ENCODE assay signal across 1 cellular context in genomic region chr2:11376071-11376470, GRCh38.
TF ChIP-seq lines count a peak whose summit lies in the region.

No MANE protein-coding gene starts in this region.

TF ChIP-seq in HepG2, 621 proteins besides CTCF, POLR2A, EP300 and RAD21 (continued from another document and continues in another):
- peak; percentile 71; the same call in 1 of the 2 replicates for TF ChIP-seq KMT2A (CRISPR knock-in tag; IDR thresholded peaks at IDR 0.05)
- no peak for TF ChIP-seq WIZ (CRISPR knock-in tag; IDR thresholded peaks at IDR 0.05)
- TF ChIP-seq, protein P1, sequence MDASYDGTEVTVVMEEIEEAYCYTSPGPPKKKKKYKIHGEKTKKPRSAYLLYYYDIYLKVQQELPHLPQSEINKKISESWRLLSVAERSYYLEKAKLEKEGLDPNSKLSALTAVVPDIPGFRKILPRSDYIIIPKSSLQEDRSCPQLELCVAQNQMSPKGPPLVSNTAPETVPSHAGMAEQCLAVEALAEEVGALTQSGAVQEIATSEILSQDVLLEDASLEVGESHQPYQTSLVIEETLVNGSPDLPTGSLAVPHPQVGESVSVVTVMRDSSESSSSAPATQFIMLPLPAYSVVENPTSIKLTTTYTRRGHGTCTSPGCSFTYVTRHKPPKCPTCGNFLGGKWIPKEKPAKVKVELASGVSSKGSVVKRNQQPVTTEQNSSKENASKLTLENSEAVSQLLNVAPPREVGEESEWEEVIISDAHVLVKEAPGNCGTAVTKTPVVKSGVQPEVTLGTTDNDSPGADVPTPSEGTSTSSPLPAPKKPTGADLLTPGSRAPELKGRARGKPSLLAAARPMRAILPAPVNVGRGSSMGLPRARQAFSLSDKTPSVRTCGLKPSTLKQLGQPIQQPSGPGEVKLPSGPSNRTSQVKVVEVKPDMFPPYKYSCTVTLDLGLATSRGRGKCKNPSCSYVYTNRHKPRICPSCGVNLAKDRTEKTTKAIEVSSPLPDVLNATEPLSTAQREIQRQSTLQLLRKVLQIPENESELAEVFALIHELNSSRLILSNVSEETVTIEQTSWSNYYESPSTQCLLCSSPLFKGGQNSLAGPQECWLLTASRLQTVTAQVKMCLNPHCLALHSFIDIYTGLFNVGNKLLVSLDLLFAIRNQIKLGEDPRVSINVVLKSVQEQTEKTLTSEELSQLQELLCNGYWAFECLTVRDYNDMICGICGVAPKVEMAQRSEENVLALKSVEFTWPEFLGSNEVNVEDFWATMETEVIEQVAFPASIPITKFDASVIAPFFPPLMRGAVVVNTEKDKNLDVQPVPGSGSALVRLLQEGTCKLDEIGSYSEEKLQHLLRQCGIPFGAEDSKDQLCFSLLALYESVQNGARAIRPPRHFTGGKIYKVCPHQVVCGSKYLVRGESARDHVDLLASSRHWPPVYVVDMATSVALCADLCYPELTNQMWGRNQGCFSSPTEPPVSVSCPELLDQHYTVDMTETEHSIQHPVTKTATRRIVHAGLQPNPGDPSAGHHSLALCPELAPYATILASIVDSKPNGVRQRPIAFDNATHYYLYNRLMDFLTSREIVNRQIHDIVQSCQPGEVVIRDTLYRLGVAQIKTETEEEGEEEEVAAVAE (CRISPR knock-in tag; IDR thresholded peaks at IDR 0.05; ENCODE audit: borderline replicate concordance): no peak
- TF ChIP-seq ZC3H13 (CRISPR knock-in tag; IDR thresholded peaks at IDR 0.05): no peak
- TF ChIP-seq HNF1A (IDR thresholded peaks at IDR 0.05; ENCODE audit: low read depth): no peak
- no peak; the same call in 1 of the 2 replicates for TF ChIP-seq HNF1A (CRISPR knock-in tag; IDR thresholded peaks at IDR 0.05; ENCODE audit: borderline replicate concordance)
- TF ChIP-seq ZNF644 (CRISPR knock-in tag; IDR thresholded peaks at IDR 0.05; ENCODE audit: low read depth): peak; percentile 33; the same call in 1 of the 2 replicates
- TF ChIP-seq TCF12 (IDR thresholded peaks at IDR 0.05): no peak
- TF ChIP-seq TCF12 (CRISPR knock-in tag; IDR thresholded peaks at IDR 0.05): no peak
- no peak for TF ChIP-seq MBNL3 (CRISPR knock-in tag; conservative IDR thresholded peaks at IDR 0.05)
- TF ChIP-seq, protein P2, sequence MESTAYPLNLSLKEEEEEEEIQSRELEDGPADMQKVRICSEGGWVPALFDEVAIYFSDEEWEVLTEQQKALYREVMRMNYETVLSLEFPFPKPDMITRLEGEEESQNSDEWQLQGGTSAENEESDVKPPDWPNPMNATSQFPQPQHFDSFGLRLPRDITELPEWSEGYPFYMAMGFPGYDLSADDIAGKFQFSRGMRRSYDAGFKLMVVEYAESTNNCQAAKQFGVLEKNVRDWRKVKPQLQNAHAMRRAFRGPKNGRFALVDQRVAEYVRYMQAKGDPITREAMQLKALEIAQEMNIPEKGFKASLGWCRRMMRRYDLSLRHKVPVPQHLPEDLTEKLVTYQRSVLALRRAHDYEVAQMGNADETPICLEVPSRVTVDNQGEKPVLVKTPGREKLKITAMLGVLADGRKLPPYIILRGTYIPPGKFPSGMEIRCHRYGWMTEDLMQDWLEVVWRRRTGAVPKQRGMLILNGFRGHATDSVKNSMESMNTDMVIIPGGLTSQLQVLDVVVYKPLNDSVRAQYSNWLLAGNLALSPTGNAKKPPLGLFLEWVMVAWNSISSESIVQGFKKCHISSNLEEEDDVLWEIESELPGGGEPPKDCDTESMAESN (CRISPR knock-in tag; conservative IDR thresholded peaks at IDR 0.05): no peak
- TF ChIP-seq ZNF7 (CRISPR knock-in tag; IDR thresholded peaks at IDR 0.05): no peak
- no peak for TF ChIP-seq SNAPC5 (CRISPR knock-in tag; IDR thresholded peaks at IDR 0.05; ENCODE audit: borderline replicate concordance)
- no peak for TF ChIP-seq SMYD3 (CRISPR knock-in tag; IDR thresholded peaks at IDR 0.05)
- no peak for TF ChIP-seq ZNF737 (CRISPR knock-in tag; IDR thresholded peaks at IDR 0.05; ENCODE audit: borderline replicate concordance)
- TF ChIP-seq ZNF274 (CRISPR knock-in tag; IDR thresholded peaks at IDR 0.05): no peak
- TF ChIP-seq SMAD3 (CRISPR knock-in tag; IDR thresholded peaks at IDR 0.05): no peak
- no peak for TF ChIP-seq NRL (CRISPR knock-in tag; IDR thresholded peaks at IDR 0.05; ENCODE audit: borderline replicate concordance)
- no peak for TF ChIP-seq ISX (CRISPR knock-in tag; conservative IDR thresholded peaks at IDR 0.05)
- no peak for TF ChIP-seq TBL1XR1 (IDR thresholded peaks at IDR 0.05; ENCODE audit: borderline replicate concordance, low read length, partially characterized antibody)
- TF ChIP-seq RAD51 (IDR thresholded peaks at IDR 0.05; ENCODE audit: borderline replicate concordance): no peak
- TF ChIP-seq TCF7 (IDR thresholded peaks at IDR 0.05; ENCODE audit: low read depth): peak; percentile 36; the same call in 1 of the 2 replicates
- TF ChIP-seq, protein P3, sequence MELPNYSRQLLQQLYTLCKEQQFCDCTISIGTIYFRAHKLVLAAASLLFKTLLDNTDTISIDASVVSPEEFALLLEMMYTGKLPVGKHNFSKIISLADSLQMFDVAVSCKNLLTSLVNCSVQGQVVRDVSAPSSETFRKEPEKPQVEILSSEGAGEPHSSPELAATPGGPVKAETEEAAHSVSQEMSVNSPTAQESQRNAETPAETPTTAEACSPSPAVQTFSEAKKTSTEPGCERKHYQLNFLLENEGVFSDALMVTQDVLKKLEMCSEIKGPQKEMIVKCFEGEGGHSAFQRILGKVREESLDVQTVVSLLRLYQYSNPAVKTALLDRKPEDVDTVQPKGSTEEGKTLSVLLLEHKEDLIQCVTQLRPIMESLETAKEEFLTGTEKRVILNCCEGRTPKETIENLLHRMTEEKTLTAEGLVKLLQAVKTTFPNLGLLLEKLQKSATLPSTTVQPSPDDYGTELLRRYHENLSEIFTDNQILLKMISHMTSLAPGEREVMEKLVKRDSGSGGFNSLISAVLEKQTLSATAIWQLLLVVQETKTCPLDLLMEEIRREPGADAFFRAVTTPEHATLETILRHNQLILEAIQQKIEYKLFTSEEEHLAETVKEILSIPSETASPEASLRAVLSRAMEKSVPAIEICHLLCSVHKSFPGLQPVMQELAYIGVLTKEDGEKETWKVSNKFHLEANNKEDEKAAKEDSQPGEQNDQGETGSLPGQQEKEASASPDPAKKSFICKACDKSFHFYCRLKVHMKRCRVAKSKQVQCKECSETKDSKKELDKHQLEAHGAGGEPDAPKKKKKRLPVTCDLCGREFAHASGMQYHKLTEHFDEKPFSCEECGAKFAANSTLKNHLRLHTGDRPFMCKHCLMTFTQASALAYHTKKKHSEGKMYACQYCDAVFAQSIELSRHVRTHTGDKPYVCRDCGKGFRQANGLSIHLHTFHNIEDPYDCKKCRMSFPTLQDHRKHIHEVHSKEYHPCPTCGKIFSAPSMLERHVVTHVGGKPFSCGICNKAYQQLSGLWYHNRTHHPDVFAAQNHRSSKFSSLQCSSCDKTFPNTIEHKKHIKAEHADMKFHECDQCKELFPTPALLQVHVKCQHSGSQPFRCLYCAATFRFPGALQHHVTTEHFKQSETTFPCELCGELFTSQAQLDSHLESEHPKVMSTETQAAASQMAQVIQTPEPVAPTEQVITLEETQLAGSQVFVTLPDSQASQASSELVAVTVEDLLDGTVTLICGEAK (IDR thresholded peaks at IDR 0.05): no peak
- TF ChIP-seq, protein P3 (CRISPR knock-in tag; IDR thresholded peaks at IDR 0.05): no peak
- TF ChIP-seq CBX2 (IDR thresholded peaks at IDR 0.05; ENCODE audit: low read depth, low read length): no peak
- TF ChIP-seq CBX2 (CRISPR knock-in tag; IDR thresholded peaks at IDR 0.05; ENCODE audit: low read depth): no peak
- TF ChIP-seq RELA (CRISPR knock-in tag; IDR thresholded peaks at IDR 0.05): no peak
- TF ChIP-seq, protein P4, sequence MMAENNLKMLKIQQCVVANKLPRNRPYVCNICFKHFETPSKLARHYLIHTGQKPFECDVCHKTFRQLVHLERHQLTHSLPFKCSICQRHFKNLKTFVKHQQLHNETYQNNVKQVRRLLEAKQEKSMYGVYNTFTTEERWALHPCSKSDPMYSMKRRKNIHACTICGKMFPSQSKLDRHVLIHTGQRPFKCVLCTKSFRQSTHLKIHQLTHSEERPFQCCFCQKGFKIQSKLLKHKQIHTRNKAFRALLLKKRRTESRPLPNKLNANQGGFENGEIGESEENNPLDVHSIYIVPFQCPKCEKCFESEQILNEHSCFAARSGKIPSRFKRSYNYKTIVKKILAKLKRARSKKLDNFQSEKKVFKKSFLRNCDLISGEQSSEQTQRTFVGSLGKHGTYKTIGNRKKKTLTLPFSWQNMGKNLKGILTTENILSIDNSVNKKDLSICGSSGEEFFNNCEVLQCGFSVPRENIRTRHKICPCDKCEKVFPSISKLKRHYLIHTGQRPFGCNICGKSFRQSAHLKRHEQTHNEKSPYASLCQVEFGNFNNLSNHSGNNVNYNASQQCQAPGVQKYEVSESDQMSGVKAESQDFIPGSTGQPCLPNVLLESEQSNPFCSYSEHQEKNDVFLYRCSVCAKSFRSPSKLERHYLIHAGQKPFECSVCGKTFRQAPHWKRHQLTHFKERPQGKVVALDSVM (CRISPR knock-in tag; IDR thresholded peaks at IDR 0.05): no peak
- no peak for TF ChIP-seq ERF (CRISPR knock-in tag; IDR thresholded peaks at IDR 0.05)
- TF ChIP-seq ATF7-NPFF (CRISPR knock-in tag; IDR thresholded peaks at IDR 0.05; ENCODE audit: low read depth): no peak
- TF ChIP-seq SMAD1 (CRISPR knock-in tag; IDR thresholded peaks at IDR 0.05; ENCODE audit: borderline replicate concordance, low read depth): no peak
- TF ChIP-seq ZNF337 (CRISPR knock-in tag; IDR thresholded peaks at IDR 0.05; ENCODE audit: borderline replicate concordance, low read depth): 0 out of 2 replicates have a peak, but pooled peaks have one; percentile 72
- TF ChIP-seq SALL1 (CRISPR knock-in tag; IDR thresholded peaks at IDR 0.05): no peak; the same call in 1 of the 2 replicates
- TF ChIP-seq ZNF841 (CRISPR knock-in tag; IDR thresholded peaks at IDR 0.05; ENCODE audit: borderline replicate concordance): no peak
- TF ChIP-seq ZNF446 (CRISPR knock-in tag; IDR thresholded peaks at IDR 0.05): no peak
- TF ChIP-seq ZNF382 (CRISPR knock-in tag; IDR thresholded peaks at IDR 0.05; ENCODE audit: borderline replicate concordance): no peak
- TF ChIP-seq PRMT3 (CRISPR knock-in tag; IDR thresholded peaks at IDR 0.05; ENCODE audit: borderline replicate concordance, low read depth): 0 out of 2 replicates have a peak, but pooled peaks have one; percentile 1
- TF ChIP-seq, protein P5, sequence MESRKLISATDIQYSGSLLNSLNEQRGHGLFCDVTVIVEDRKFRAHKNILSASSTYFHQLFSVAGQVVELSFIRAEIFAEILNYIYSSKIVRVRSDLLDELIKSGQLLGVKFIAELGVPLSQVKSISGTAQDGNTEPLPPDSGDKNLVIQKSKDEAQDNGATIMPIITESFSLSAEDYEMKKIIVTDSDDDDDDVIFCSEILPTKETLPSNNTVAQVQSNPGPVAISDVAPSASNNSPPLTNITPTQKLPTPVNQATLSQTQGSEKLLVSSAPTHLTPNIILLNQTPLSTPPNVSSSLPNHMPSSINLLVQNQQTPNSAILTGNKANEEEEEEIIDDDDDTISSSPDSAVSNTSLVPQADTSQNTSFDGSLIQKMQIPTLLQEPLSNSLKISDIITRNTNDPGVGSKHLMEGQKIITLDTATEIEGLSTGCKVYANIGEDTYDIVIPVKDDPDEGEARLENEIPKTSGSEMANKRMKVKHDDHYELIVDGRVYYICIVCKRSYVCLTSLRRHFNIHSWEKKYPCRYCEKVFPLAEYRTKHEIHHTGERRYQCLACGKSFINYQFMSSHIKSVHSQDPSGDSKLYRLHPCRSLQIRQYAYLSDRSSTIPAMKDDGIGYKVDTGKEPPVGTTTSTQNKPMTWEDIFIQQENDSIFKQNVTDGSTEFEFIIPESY (CRISPR knock-in tag; IDR thresholded peaks at IDR 0.05): no peak
